8 cellular contexts compared by ENCODE assay signal in genomic region chr19:9827325-9828238, GRCh38. TPM values are rescaled to one million over a fixed set of nuclear protein-coding genes. Genes with fewer than 3 reads are reported as not detected.
A peak's percentile ranks its signal among the peaks of the same experiment; 100 is the strongest.
DNase-seq lines count a peak whose midpoint lies in the region; ATAC-seq, FAIRE-seq and TF ChIP-seq lines count a peak whose summit lies in the region.

Gene UBL5 (plus strand): TSS chr19:9827918. CDS start chr19:9828338, 420 bp downstream.

- H3K4me3 ChIP-seq in adipocyte (ENCODE audit: low read length) (peak within 1 kb of the TSS; percentile 99), cardiac muscle cell (peak within 1 kb of the TSS; percentile 92), parathyroid adenoma (ENCODE audit: low read depth, low read length) (peak within 1 kb of the TSS; percentile 93), tibial artery (peak within 1 kb of the TSS; percentile 77 to 95)

- TF ChIP-seq POLR2A in GM12891 (IDR thresholded peaks at IDR 0.05; ENCODE audit: low read depth, low read length), result peak; percentile 94

- H3K27ac ChIP-seq in cardiac muscle cell, result peak within 1 kb of the TSS; percentile 81
- H3K27ac ChIP-seq in parathyroid adenoma, result peak within 1 kb of the TSS; percentile 81
- peak within 1 kb of the TSS; percentile 85 to 88 for H3K27ac ChIP-seq in tibial artery

- H3K36me3 ChIP-seq in adipocyte (ENCODE audit: control insufficient read depth, insufficient read depth, low read length, severe bottlenecking) (peaks cover 9% of the 10 kb centered on the region), cardiac muscle cell (peaks cover 6% of the 10 kb centered on the region), parathyroid adenoma (ENCODE audit: control insufficient read depth, insufficient read depth, low read length) (no peaks in the 10 kb centered on the region), tibial artery (peaks cover 0 to 33% (median 13%) of the 10 kb centered on the region in 3 donors)

- ATAC-seq in HG02840 (IDR thresholded peaks at IDR 0.05; ENCODE audit: low FRiP score, unreplicated experiment), result peak; percentile 87

- no peaks in the 10 kb centered on the region for H3K27me3 ChIP-seq in adipocyte (replicated peaks; ENCODE audit: control insufficient read depth, insufficient read depth, low read length)
- H3K27me3 ChIP-seq in cardiac muscle cell, result no peaks in the 10 kb centered on the region
- H3K27me3 ChIP-seq in parathyroid adenoma (ENCODE audit: control insufficient read depth, insufficient read depth, low read length), result no peaks in the 10 kb centered on the region
- H3K27me3 ChIP-seq in tibial artery, result no peaks in the 10 kb centered on the region

- peak within 1 kb of the TSS; percentile 98 for H3K9ac ChIP-seq in adipocyte (ENCODE audit: low read length)
- peak within 1 kb of the TSS; percentile 98 for H3K9ac ChIP-seq in parathyroid adenoma

- peak; percentile 95 for DNase-seq in GM12891 (ENCODE audit: insufficient read length, low spot score)
- peak; percentile 40 for DNase-seq in NCI-H1436 treated with DMSO at 0.1 percent for 48 hours (lab: John Stamatoyannopoulos, UW)
- peak; percentile 83 for DNase-seq in T follicular helper cell (ENCODE audit: low read depth)
- DNase-seq in adipocyte (ENCODE audit: low read depth), result peak; percentile 96
- DNase-seq in cardiac muscle cell (ENCODE audit: low read depth in 1 of 2, low spot score in 1 of 2), result peak; percentile 82 to 93
- peak; percentile 88 to 92 for DNase-seq in tibial artery

- peak within 1 kb of the TSS; percentile 98 for H2AFZ ChIP-seq in parathyroid adenoma

- peak within 1 kb of the TSS; percentile 75 for H3K4me2 ChIP-seq in parathyroid adenoma (ENCODE audit: low read length)

- TF ChIP-seq CTCF in cardiac muscle cell (IDR thresholded peaks at IDR 0.05; ENCODE audit: low read depth, low read length), result no peak
- TF ChIP-seq CTCF in parathyroid adenoma (IDR thresholded peaks at IDR 0.05), result no peak
- TF ChIP-seq CTCF in tibial artery (IDR thresholded peaks at IDR 0.05), result no peak

- intact Hi-C loops in tibial artery (cut with DNase I; ENCODE audit: low total_unique reads), result no loop called here

- peaks cover 34% of the 10 kb centered on the region for H3K79me2 ChIP-seq in parathyroid adenoma

- H3K4me1 ChIP-seq in adipocyte (ENCODE audit: control insufficient read depth, insufficient read depth, low read length) (peaks cover 15% of the 10 kb centered on the region), cardiac muscle cell (ENCODE audit: low read depth) (no peaks in the 10 kb centered on the region), parathyroid adenoma (peaks cover 7% of the 10 kb centered on the region), tibial artery (peaks cover 0 to 29% (median 25%) of the 10 kb centered on the region in 4 donors)

- H3K9me3 ChIP-seq in adipocyte (ENCODE audit: control insufficient read depth, low read length), result no peaks in the 10 kb centered on the region
- H3K9me3 ChIP-seq in cardiac muscle cell (ENCODE audit: low read depth), result no peaks in the 10 kb centered on the region
- H3K9me3 ChIP-seq in parathyroid adenoma (ENCODE audit: control insufficient read depth, low read length), result no peaks in the 10 kb centered on the region
- no peaks in the 10 kb centered on the region for H3K9me3 ChIP-seq in tibial artery

- peak; percentile 99 for FAIRE-seq in GM12891 (lab: Jason Lieb, UNC)

TF ChIP-seq in GM12891, 5 proteins besides CTCF, POLR2A, EP300 and RAD21:
- TF ChIP-seq SPI1 (IDR thresholded peaks at IDR 0.05; ENCODE audit: low read depth, low read length), result no peak
- peak; percentile 69; the same call in 1 of the 2 replicates for TF ChIP-seq TAF1 (IDR thresholded peaks at IDR 0.05; ENCODE audit: low read depth, low read length)
- TF ChIP-seq POU2F2 (IDR thresholded peaks at IDR 0.05; ENCODE audit: low read depth, low read length), result no peak; the same call in 1 of the 2 replicates
- peak; percentile 90 for TF ChIP-seq POLR2AphosphoS5 (IDR thresholded peaks at IDR 0.05; ENCODE audit: low read depth, low read length)
- no peak for TF ChIP-seq PAX5 (IDR thresholded peaks at IDR 0.05; ENCODE audit: insufficient read depth, low read length, severe bottlenecking)

RNA-seq across cellular contexts. Expression of gene UBL5, which starts in this region (rescaled TPM):
- polyA plus RNA-seq in GM12891 (2012; ENCODE audit: low read depth, missing spikeins), result 819 TPM
- total RNA-seq in cardiac muscle cell, result 511 and 816 TPM in 2 replicates
- polyA plus RNA-seq in cardiac muscle cell, result 870 and 943 TPM in 2 replicates

Comparison
In these comparisons a context has a peak if more than half of its experiments do, and no peak if none do; other contexts are left out.
1. Peak in every context shown above with its lines: DNase-seq, ATAC-seq, H3K4me3 ChIP-seq and H3K27ac ChIP-seq.
2. DNase-seq: peak in every context shown above with its lines; median percentile 96 in adipocyte; 95 in GM12891; 90 in tibial artery; 88 in cardiac muscle cell; 83 in T follicular helper cell; 40 in NCI-H1436 treated with DMSO at 0.1 percent for 48 hours.